ENCODE assay signal across 5 cellular contexts in the genomic region with DNA sequence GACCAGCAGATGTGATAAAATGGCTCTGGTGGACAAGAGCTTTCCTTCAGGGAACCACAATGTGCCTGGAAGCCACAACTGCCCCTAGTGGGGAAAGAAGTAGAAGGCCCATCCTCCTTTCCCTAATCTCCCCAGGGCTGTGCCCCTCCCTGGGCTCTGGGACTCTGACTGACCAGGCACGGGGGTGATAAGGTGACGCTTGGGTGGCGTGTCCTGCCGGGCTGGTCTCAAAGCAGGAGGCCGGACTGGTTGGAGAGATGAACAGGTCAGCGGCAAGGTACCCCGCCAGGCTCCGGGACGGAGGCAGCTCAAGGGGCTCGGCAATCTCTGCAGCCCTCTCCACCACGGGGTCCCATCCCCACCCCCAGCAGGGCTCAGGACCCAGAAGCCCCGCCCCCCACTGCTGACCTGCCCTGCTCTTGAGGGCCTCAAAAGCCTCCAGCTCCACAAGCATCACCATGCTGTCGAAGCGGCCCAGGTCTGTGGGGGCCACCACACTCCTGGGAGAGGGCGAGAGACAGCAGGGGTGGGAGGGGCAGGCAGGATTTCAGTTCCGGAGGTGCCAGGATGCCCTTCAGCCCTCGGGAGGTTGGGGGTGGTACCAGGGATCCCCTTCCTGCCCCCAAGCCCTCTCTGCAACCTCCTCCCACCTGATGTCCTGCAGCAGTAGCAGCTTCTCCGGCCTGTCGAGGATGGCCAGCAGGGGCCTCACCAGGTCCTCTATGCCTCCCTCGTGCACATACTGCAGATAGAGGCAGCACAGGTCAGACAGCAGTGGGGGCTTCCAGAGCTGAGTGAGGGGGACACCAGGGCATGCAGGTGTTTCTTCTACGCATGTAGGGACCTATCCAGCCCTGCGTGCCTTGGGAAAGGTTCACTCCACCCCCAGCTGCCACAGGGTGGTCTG. TPM values are rescaled to one million over a fixed set of nuclear protein-coding genes. Genes with fewer than 3 reads are reported as not detected.
DNase-seq lines count a peak whose midpoint lies in the region; ATAC-seq and TF ChIP-seq lines count a peak whose summit lies in the region.
"Had no signal": no experiment of that assay in that cellular context is flagged by ENCODE, and none has a peak within 500 bp of the region (broad histone marks: within the 10 kb centered on the region; RNA-seq: fewer than 3 reads in every experiment).

No MANE protein-coding gene starts in this region.

- no peak for ATAC-seq in activated T-helper 17 cell treated with anti-CD3 and anti-CD28 coated beads, Interleukin-2, amount 50 U/mL, for 72 hours (replicated peaks)

- H3K27ac Mint-ChIP-seq in activated T-helper 17 cell treated with anti-CD3 and anti-CD28 coated beads, Interleukin-2, amount 50 U/mL, for 72 hours, result no peak overlapping the region
- H3K27ac Mint-ChIP-seq: T-helper 17 cell had no signal

- H3K36me3 Mint-ChIP-seq in activated T-helper 17 cell treated with anti-CD3 and anti-CD28 coated beads, Interleukin-2, amount 50 U/mL, for 72 hours (ENCODE audit: low read depth), result no peaks in the 10 kb centered on the region

- DNase-seq in AG09309 (ENCODE audit: low read depth), result no peak
- no peak for DNase-seq in brain microvascular endothelial cell
- no peak for DNase-seq in GOT3 (lab: John Stamatoyannopoulos, UW)

- TF ChIP-seq CTCF in AG09309 (IDR thresholded peaks at IDR 0.05; ENCODE audit: control insufficient read depth, insufficient read depth, low read depth, low read length, missing control alignments) (peak; percentile 43), brain microvascular endothelial cell (IDR thresholded peaks at IDR 0.05; ENCODE audit: low read depth, low read length, missing control alignments) (peak; percentile 65)

- H3K9me3 Mint-ChIP-seq in activated T-helper 17 cell treated with anti-CD3 and anti-CD28 coated beads, Interleukin-2, amount 50 U/mL, for 72 hours, result no peaks in the 10 kb centered on the region

- no peak overlapping the region for H3K4me3 Mint-ChIP-seq in activated T-helper 17 cell treated with anti-CD3 and anti-CD28 coated beads, Interleukin-2, amount 50 U/mL, for 72 hours
- H3K4me3 Mint-ChIP-seq: T-helper 17 cell had no signal

- in situ Hi-C loops in brain microvascular endothelial cell (cut with HindIII; ENCODE audit: low pct_ligation_motif_present, low sequenced_read_pairs), result no loop called here

- no peak overlapping the region for H3K27ac ChIP-seq in brain microvascular endothelial cell

- H3K4me1 Mint-ChIP-seq in activated T-helper 17 cell treated with anti-CD3 and anti-CD28 coated beads, Interleukin-2, amount 50 U/mL, for 72 hours, result peaks cover 20% of the 10 kb centered on the region

- no peaks in the 10 kb centered on the region for H3K27me3 ChIP-seq in brain microvascular endothelial cell (replicated peaks)

- peaks cover 11% of the 10 kb centered on the region for H3K27me3 Mint-ChIP-seq in activated T-helper 17 cell treated with anti-CD3 and anti-CD28 coated beads, Interleukin-2, amount 50 U/mL, for 72 hours

- H3K36me3 ChIP-seq in brain microvascular endothelial cell (replicated peaks), result peaks cover 8% of the 10 kb centered on the region

- no peak overlapping the region for H3K4me3 ChIP-seq in AG09309 (ENCODE audit: control insufficient read depth, low read depth, low read length)
- H3K4me3 ChIP-seq in brain microvascular endothelial cell (ENCODE audit: low read depth, low read length), result no peak overlapping the region

RNA-seq across cellular contexts. Expression of gene LZTS2, which starts 12.2 kb away (rescaled TPM):
- 10 to 100 TPM; 15.0 to 24.8 TPM for total RNA-seq in activated T-helper 17 cell treated with anti-CD3 and anti-CD28 coated beads, Interleukin-2, amount 50 U/mL, for 72 hours

RNA-seq across cellular contexts. Expression of gene PDZD7, which starts 19.2 kb away (rescaled TPM):
- total RNA-seq in activated T-helper 17 cell treated with anti-CD3 and anti-CD28 coated beads, Interleukin-2, amount 50 U/mL, for 72 hours, result 1 to 10 TPM in 1 of 2 donors, under 1 TPM in 1; 0.48 to 2.9 TPM

RNA-seq across cellular contexts. Expression of gene SFXN3, which starts 19.3 kb away (rescaled TPM):
- 100 to 1,000 TPM in 1 of 2 donors, 10 to 100 TPM in 1; 45.9 to 150 TPM for total RNA-seq in activated T-helper 17 cell treated with anti-CD3 and anti-CD28 coated beads, Interleukin-2, amount 50 U/mL, for 72 hours

RNA-seq across cellular contexts. Expression of gene TWNK, which starts 24.4 kb away (rescaled TPM):
- 10 to 100 TPM; 12.0 to 24.9 TPM for total RNA-seq in activated T-helper 17 cell treated with anti-CD3 and anti-CD28 coated beads, Interleukin-2, amount 50 U/mL, for 72 hours

RNA-seq across cellular contexts. Expression of gene MRPL43, which starts 24.5 kb away (rescaled TPM):
- 10 to 100 TPM; 50.1 to 58.7 TPM for total RNA-seq in activated T-helper 17 cell treated with anti-CD3 and anti-CD28 coated beads, Interleukin-2, amount 50 U/mL, for 72 hours
